Comparison of ENCODE assay signal across 1 cellular context in genomic region chr12:131896080-131896810, GRCh38.
TF ChIP-seq lines count a peak whose summit lies in the region.

No MANE protein-coding gene starts in this region.

TF ChIP-seq in HepG2, 621 proteins besides CTCF, POLR2A, EP300 and RAD21 (continued from another document and continues in another):
- TF ChIP-seq NR0B2 (CRISPR knock-in tag; IDR thresholded peaks at IDR 0.05) (0 out of 2 replicates have a peak, but pooled peaks have one; percentile 61), ZNF782 (CRISPR knock-in tag; IDR thresholded peaks at IDR 0.05; ENCODE audit: borderline replicate concordance) (peak; percentile 84; the same call in 1 of the 2 replicates), ZMYM2 (CRISPR knock-in tag; IDR thresholded peaks at IDR 0.05) (no peak), ZNF879 (CRISPR knock-in tag; IDR thresholded peaks at IDR 0.05) (no peak), REPIN1 (CRISPR knock-in tag; IDR thresholded peaks at IDR 0.05; ENCODE audit: borderline replicate concordance, low read depth) (no peak; the same call in 1 of the 2 replicates), ZSCAN31 (CRISPR knock-in tag; IDR thresholded peaks at IDR 0.05; ENCODE audit: low read depth) (peak; percentile 46; the same call in 1 of the 2 replicates), SALL1 (CRISPR knock-in tag; IDR thresholded peaks at IDR 0.05) (peak; percentile 78), YEATS2 (CRISPR knock-in tag; IDR thresholded peaks at IDR 0.05; ENCODE audit: borderline replicate concordance) (peak; percentile 23; the same call in 1 of the 2 replicates), CENPBD1 (CRISPR knock-in tag; IDR thresholded peaks at IDR 0.05; ENCODE audit: borderline replicate concordance, low read depth) (no peak; the same call in 1 of the 2 replicates), ATAD3A (CRISPR knock-in tag; IDR thresholded peaks at IDR 0.05) (no peak), IRF1 (CRISPR knock-in tag; IDR thresholded peaks at IDR 0.05; ENCODE audit: low read depth) (no peak), ZNF660 (CRISPR knock-in tag; IDR thresholded peaks at IDR 0.05; ENCODE audit: borderline replicate concordance, low read depth) (no peak), ZMYM4 (CRISPR knock-in tag; IDR thresholded peaks at IDR 0.05) (no peak; the same call in 1 of the 2 replicates), PTBP1 (IDR thresholded peaks at IDR 0.05; ENCODE audit: low read depth, low read length, poor library complexity, severe bottlenecking) (no peak), ZNF251 (CRISPR knock-in tag; IDR thresholded peaks at IDR 0.05) (no peak), RCOR2 (CRISPR knock-in tag; IDR thresholded peaks at IDR 0.05) (no peak), ZNF326 (CRISPR knock-in tag; IDR thresholded peaks at IDR 0.05; ENCODE audit: borderline replicate concordance) (0 out of 2 replicates have a peak, but pooled peaks have one; percentile 10), NCOA2 (CRISPR knock-in tag; IDR thresholded peaks at IDR 0.05) (peak; percentile 16; the same call in 1 of the 2 replicates), ZNF572 (CRISPR knock-in tag; IDR thresholded peaks at IDR 0.05) (no peak; the same call in 1 of the 2 replicates), KLF9 (CRISPR knock-in tag; IDR thresholded peaks at IDR 0.05; ENCODE audit: low read depth) (no peak), GATAD1 (CRISPR knock-in tag; IDR thresholded peaks at IDR 0.05) (peak; percentile 52), CREM (IDR thresholded peaks at IDR 0.05) (peak; percentile 23; the same call in 1 of the 2 replicates), CREM (CRISPR knock-in tag; IDR thresholded peaks at IDR 0.05) (no peak), SMC3 (IDR thresholded peaks at IDR 0.05; ENCODE audit: low read length) (no peak), MZF1 (CRISPR knock-in tag; IDR thresholded peaks at IDR 0.05; ENCODE audit: borderline replicate concordance) (no peak), ZNF274 (CRISPR knock-in tag; IDR thresholded peaks at IDR 0.05) (0 out of 2 replicates have a peak, but pooled peaks have one; percentile 18), PRDM15 (CRISPR knock-in tag; IDR thresholded peaks at IDR 0.05) (peak; percentile 61), ZNF234 (CRISPR knock-in tag; conservative IDR thresholded peaks at IDR 0.05) (0 out of 2 replicates have a peak, but pooled peaks have one; percentile 18), NONO (IDR thresholded peaks at IDR 0.05) (no peak), NONO (CRISPR knock-in tag; conservative IDR thresholded peaks at IDR 0.05) (0 out of 2 replicates have a peak, but pooled peaks have one; percentile 49), FOXC1 (CRISPR knock-in tag; IDR thresholded peaks at IDR 0.05; ENCODE audit: borderline replicate concordance) (peak; percentile 50; the same call in 1 of the 2 replicates), TRIM22 (IDR thresholded peaks at IDR 0.05) (no peak), HOXD1 (CRISPR knock-in tag; IDR thresholded peaks at IDR 0.05) (peak; percentile 73; the same call in 1 of the 2 replicates), HDAC2 (CRISPR knock-in tag; IDR thresholded peaks at IDR 0.05) (0 out of 2 replicates have a peak, but pooled peaks have one; percentile 30), MTERF4 (CRISPR knock-in tag; IDR thresholded peaks at IDR 0.05) (0 out of 2 replicates have a peak, but pooled peaks have one; percentile 31), ZBTB7A (CRISPR knock-in tag; IDR thresholded peaks at IDR 0.05) (peak; percentile 56; the same call in 1 of the 2 replicates), RXRB (CRISPR knock-in tag; IDR thresholded peaks at IDR 0.05; ENCODE audit: borderline replicate concordance) (peak; percentile 72), THAP9 (CRISPR knock-in tag; IDR thresholded peaks at IDR 0.05; ENCODE audit: borderline replicate concordance) (0 out of 2 replicates have a peak, but pooled peaks have one; percentile 13), NCOA5 (CRISPR knock-in tag; IDR thresholded peaks at IDR 0.05) (no peak), TIGD3 (CRISPR knock-in tag; IDR thresholded peaks at IDR 0.05; ENCODE audit: borderline replicate concordance) (no peak), HNRNPH1 (optimal IDR thresholded peaks at IDR 0.05; ENCODE audit: low read depth, low read length) (no peak), FOXA1 (IDR thresholded peaks at IDR 0.05) (0 out of 2 replicates have a peak, but pooled peaks have one; percentile 7), FOXA1 (CRISPR knock-in tag; IDR thresholded peaks at IDR 0.05) (peak; percentile 92), ZNF775 (CRISPR knock-in tag; IDR thresholded peaks at IDR 0.05; ENCODE audit: borderline replicate concordance) (no peak), POGK (CRISPR knock-in tag; conservative IDR thresholded peaks at IDR 0.05) (no peak; the same call in 1 of the 2 replicates), GTF3A (CRISPR knock-in tag; conservative IDR thresholded peaks at IDR 0.05) (no peak), SCMH1 (CRISPR knock-in tag; IDR thresholded peaks at IDR 0.05; ENCODE audit: borderline replicate concordance) (no peak), UBTF (CRISPR knock-in tag; IDR thresholded peaks at IDR 0.05) (peak; percentile 94), FOXA3 (CRISPR knock-in tag; IDR thresholded peaks at IDR 0.05) (peak; percentile 87), MED1 (CRISPR knock-in tag; IDR thresholded peaks at IDR 0.05) (peak; percentile 60; the same call in 1 of the 2 replicates), KDM6A (CRISPR knock-in tag; IDR thresholded peaks at IDR 0.05; ENCODE audit: low read depth) (no peak)
